Comparison of ENCODE assay signal across 25 cellular contexts in genomic region chr10:76085773-76086570, GRCh38.
DNase-seq lines count a peak whose midpoint lies in the region; ATAC-seq and FAIRE-seq lines count a peak whose summit lies in the region.
"Had no signal": no experiment of that assay in that cellular context is flagged by ENCODE, and none has a peak within 500 bp of the region (broad histone marks: within the 10 kb centered on the region; RNA-seq: fewer than 3 reads in every experiment).

No MANE protein-coding gene starts in this region.

- no peaks in the 10 kb centered on the region for H3K9me3 Mint-ChIP-seq in activated T-helper 17 cell treated with anti-CD3 and anti-CD28 coated beads, Interleukin-2, amount 50 U/mL, for 72 hours
- H3K9me3 Mint-ChIP-seq: activated CD4-positive, alpha-beta memory T cell treated with anti-CD3 and anti-CD28 coated beads, Interleukin-2, amount 10 ng/mL, durations not matched to agents 7 days and 5 days; activated T-cell treated with anti-CD3 and anti-CD28 coated beads, Interleukin-2, amount 50 U/mL, for 24 hours had no signal

- no peaks in the 10 kb centered on the region for H3K4me1 Mint-ChIP-seq in activated T-helper 17 cell treated with anti-CD3 and anti-CD28 coated beads, Interleukin-2, amount 50 U/mL, for 72 hours
- H3K4me1 Mint-ChIP-seq: activated CD4-positive, alpha-beta memory T cell treated with anti-CD3 and anti-CD28 coated beads, Interleukin-2, amount 10 ng/mL, durations not matched to agents 7 days and 5 days; activated naive CD4-positive, alpha-beta T cell treated with anti-CD3 and anti-CD28 coated beads, Interleukin-2, amount 50 U/mL, for 24 hours; CD8-positive, alpha-beta memory T cell had no signal

- no peaks in the 10 kb centered on the region for H4K20me1 ChIP-seq in GM23248 (ENCODE audit: insufficient read depth)

- intact Hi-C loops in aorta (cut with DNase I) = no loop called here

- no peaks in the 10 kb centered on the region for H3K9me3 ChIP-seq in GM23248 (ENCODE audit: low read depth)
- H3K9me3 ChIP-seq in adipocyte (ENCODE audit: control insufficient read depth, low read length) = no peaks in the 10 kb centered on the region
- no peaks in the 10 kb centered on the region for H3K9me3 ChIP-seq in skeletal muscle satellite cell (replicated peaks; ENCODE audit: low read length)
- H3K9me3 ChIP-seq in aorta (ENCODE audit: control insufficient read depth, low read length) = no peaks in the 10 kb centered on the region
- H3K9me3 ChIP-seq: body of pancreas had no signal

- H3K27me3 Mint-ChIP-seq in activated T-helper 17 cell treated with anti-CD3 and anti-CD28 coated beads, Interleukin-2, amount 50 U/mL, for 72 hours = peaks cover 6% of the 10 kb centered on the region
- H3K27me3 Mint-ChIP-seq: activated CD4-positive, alpha-beta memory T cell treated with anti-CD3 and anti-CD28 coated beads, Interleukin-2, amount 10 ng/mL, durations not matched to agents 7 days and 5 days; activated naive CD4-positive, alpha-beta T cell treated with anti-CD3 and anti-CD28 coated beads, Interleukin-2, amount 50 U/mL, for 24 hours; progenitor cell of endocrine pancreas had no signal

- 88 to 90% methylated on average over 6 of the region's 6 CpGs for WGBS in GM23248 (ENCODE audit: low coverage in 1 of 2, low lambda C conversion rate in 2 of 2, missing lambda C conversion rate in 2 of 2), 2 experiments
- WGBS in aorta, 2 donors = 82 to 83% methylated on average over 6 of the region's 6 CpGs

- H3K4me3 ChIP-seq in GM23248 (peak overlapping the region; percentile 15; the same call in 1 of the 2 replicates), adipocyte (ENCODE audit: low read length) (no peak overlapping the region), skeletal muscle satellite cell (ENCODE audit: low read length) (peak overlapping the region; percentile 4), aorta (ENCODE audit: low read length in 2 of 2) (no peak overlapping the region)
- H3K4me3 ChIP-seq: body of pancreas, K562, lung had no signal

- H3K36me3 ChIP-seq in GM23248 (ENCODE audit: low read depth) (no peaks in the 10 kb centered on the region), adipocyte (ENCODE audit: control insufficient read depth, insufficient read depth, low read length, severe bottlenecking) (no peaks in the 10 kb centered on the region), skeletal muscle satellite cell (ENCODE audit: insufficient read depth, low read length) (no peaks in the 10 kb centered on the region), aorta (ENCODE audit: control insufficient read depth in 1 of 2, insufficient read depth in 2 of 2, low read length in 1 of 2) (no peaks in the 10 kb centered on the region)

- H3K79me2 ChIP-seq in GM23248 (ENCODE audit: insufficient read depth) = no peaks in the 10 kb centered on the region

- H3K4me1 ChIP-seq in GM23248 (ENCODE audit: insufficient read depth) (peaks cover 15% of the 10 kb centered on the region), adipocyte (ENCODE audit: control insufficient read depth, insufficient read depth, low read length) (peaks cover 22% of the 10 kb centered on the region), skeletal muscle satellite cell (ENCODE audit: control insufficient read depth, insufficient read depth, low read length) (peaks cover 34% of the 10 kb centered on the region), aorta (ENCODE audit: control insufficient read depth in 1 of 2, insufficient read depth in 2 of 2, low read length in 2 of 2) (no peaks in the 10 kb centered on the region)
- H3K4me1 ChIP-seq: body of pancreas had no signal

- H3K9ac ChIP-seq in GM23248 (no peak overlapping the region), adipocyte (ENCODE audit: low read length) (peak overlapping the region; percentile 8), skeletal muscle satellite cell (ENCODE audit: low read depth, low read length) (peak overlapping the region; percentile 33)

- H3K4me3 Mint-ChIP-seq in activated T-helper 17 cell treated with anti-CD3 and anti-CD28 coated beads, Interleukin-2, amount 50 U/mL, for 72 hours = no peak overlapping the region
- H3K4me3 Mint-ChIP-seq: activated CD4-positive, alpha-beta memory T cell treated with anti-CD3 and anti-CD28 coated beads, Interleukin-2, amount 10 ng/mL, durations not matched to agents 7 days and 5 days; activated naive CD4-positive, alpha-beta T cell treated with anti-CD3 and anti-CD28 coated beads, Interleukin-2, amount 50 U/mL, for 24 hours; activated T-cell treated with anti-CD3 and anti-CD28 coated beads, Interleukin-2, amount 50 U/mL, for 24 hours; CD8-positive, alpha-beta memory T cell; naive thymus-derived CD8-positive, alpha-beta T cell; WTC11 had no signal

- FAIRE-seq in GM19239 (lab: Jason Lieb, UNC) = no peak
- FAIRE-seq: islet of Langerhans had no signal

- H3K27me3 ChIP-seq in GM23248 (replicated peaks; ENCODE audit: insufficient read depth) (no peaks in the 10 kb centered on the region), adipocyte (replicated peaks; ENCODE audit: control insufficient read depth, insufficient read depth, low read length) (no peaks in the 10 kb centered on the region), skeletal muscle satellite cell (ENCODE audit: control insufficient read depth, insufficient read depth, low read length) (no peaks in the 10 kb centered on the region), aorta (ENCODE audit: control insufficient read depth in 1 of 2, insufficient read depth in 2 of 2, low read length in 1 of 2) (no peaks in the 10 kb centered on the region)
- H3K27me3 ChIP-seq: body of pancreas had no signal

- H3K36me3 Mint-ChIP-seq in activated T-helper 17 cell treated with anti-CD3 and anti-CD28 coated beads, Interleukin-2, amount 50 U/mL, for 72 hours (ENCODE audit: low read depth) = no peaks in the 10 kb centered on the region
- H3K36me3 Mint-ChIP-seq: activated naive CD4-positive, alpha-beta T cell treated with anti-CD3 and anti-CD28 coated beads, Interleukin-2, amount 50 U/mL, for 24 hours; CD8-positive, alpha-beta memory T cell; naive thymus-derived CD8-positive, alpha-beta T cell; WTC11 had no signal

- peak overlapping the region; percentile 19; the same call in 1 of the 2 replicates for H3K27ac ChIP-seq in GM23248
- peak overlapping the region in 1 of 2 donors; percentile 23 for H3K27ac ChIP-seq in aorta (ENCODE audit: low read depth in 1 of 2, low read length in 2 of 2)
- H3K27ac ChIP-seq: body of pancreas had no signal

- ATAC-seq in aorta (ENCODE audit: low FRiP score) = no peak
- no peak for ATAC-seq in activated T-helper 17 cell treated with anti-CD3 and anti-CD28 coated beads, Interleukin-2, amount 50 U/mL, for 72 hours (replicated peaks)
- ATAC-seq: naive thymus-derived CD8-positive, alpha-beta T cell had no signal

- no peaks in the 10 kb centered on the region for H3K9me2 ChIP-seq in GM23248 (ENCODE audit: insufficient read depth)

- H3K27ac Mint-ChIP-seq in activated T-helper 17 cell treated with anti-CD3 and anti-CD28 coated beads, Interleukin-2, amount 50 U/mL, for 72 hours = no peak overlapping the region
- H3K27ac Mint-ChIP-seq: activated CD4-positive, alpha-beta memory T cell treated with anti-CD3 and anti-CD28 coated beads, Interleukin-2, amount 10 ng/mL, durations not matched to agents 7 days and 5 days; activated naive CD4-positive, alpha-beta T cell treated with anti-CD3 and anti-CD28 coated beads, Interleukin-2, amount 50 U/mL, for 24 hours; activated T-cell treated with anti-CD3 and anti-CD28 coated beads, Interleukin-2, amount 50 U/mL, for 24 hours; CD8-positive, alpha-beta memory T cell; naive thymus-derived CD8-positive, alpha-beta T cell; progenitor cell of endocrine pancreas; WTC11 had no signal

- H3K4me2 ChIP-seq in GM23248 (ENCODE audit: unreplicated experiment) = peak overlapping the region; percentile 49
- peak overlapping the region; percentile 66 for H3K4me2 ChIP-seq in skeletal muscle satellite cell (ENCODE audit: low read length)

- peaks cover 26% of the 10 kb centered on the region for H3F3A ChIP-seq in GM23248 (ENCODE audit: insufficient read depth)

- in situ Hi-C loops in GM23248 (cut with MboI) = no loop called here

- H2AFZ ChIP-seq in GM23248 = no peak overlapping the region

- peak; percentile 17 for DNase-seq in GM23248
- DNase-seq in adipocyte (ENCODE audit: low read depth) = no peak
- DNase-seq in mucosa of gallbladder (ENCODE audit: low spot score) = peak; percentile 12
- no peak for DNase-seq in stimulated activated CD4-positive, alpha-beta T cell treated with anti-CD3 and anti-CD28 coated beads, Interleukin-12 subunit alpha, Interleukin-12 subunit beta, amount 100 ng/mL, for 4 hours
- DNase-seq in aorta = no peak
- DNase-seq in GM19239 (ENCODE audit: insufficient read length, low spot score) = no peak
- DNase-seq: activated CD4-positive, alpha-beta memory T cell treated with anti-CD3 and anti-CD28 coated beads, Interleukin-2, amount 10 ng/mL, durations not matched to agents 7 days and 5 days; activated T-cell treated with anti-CD3 and anti-CD28 coated beads, Interleukin-2, amount 50 U/mL, for 24 hours; CD8-positive, alpha-beta memory T cell; cortex of kidney; DND-41; naive thymus-derived CD8-positive, alpha-beta T cell; NCI-H2029 treated with DMSO at 0.1 percent for 48 hours; NCI-H510A; substantia nigra; T-helper 1 cell had no signal

Comparison
In these comparisons a context has a peak if more than half of its experiments do, and no peak if none do; other contexts are left out.
1. DNase-seq: peak in GM23248 (single experiment) and mucosa of gallbladder (single experiment); none in adipocyte (single experiment), stimulated activated CD4-positive, alpha-beta T cell treated with anti-CD3 and anti-CD28 coated beads, Interleukin-12 subunit alpha, Interleukin-12 subunit beta, amount 100 ng/mL, for 4 hours (single experiment), aorta (0 of 2) and GM19239 (single experiment).
2. H3K4me3 ChIP-seq: peak in GM23248 (single experiment) and skeletal muscle satellite cell (single experiment); none in adipocyte (single experiment) and aorta (0 of 2).